Comparison of ENCODE assay signal across 8 cellular contexts in the genomic region with DNA sequence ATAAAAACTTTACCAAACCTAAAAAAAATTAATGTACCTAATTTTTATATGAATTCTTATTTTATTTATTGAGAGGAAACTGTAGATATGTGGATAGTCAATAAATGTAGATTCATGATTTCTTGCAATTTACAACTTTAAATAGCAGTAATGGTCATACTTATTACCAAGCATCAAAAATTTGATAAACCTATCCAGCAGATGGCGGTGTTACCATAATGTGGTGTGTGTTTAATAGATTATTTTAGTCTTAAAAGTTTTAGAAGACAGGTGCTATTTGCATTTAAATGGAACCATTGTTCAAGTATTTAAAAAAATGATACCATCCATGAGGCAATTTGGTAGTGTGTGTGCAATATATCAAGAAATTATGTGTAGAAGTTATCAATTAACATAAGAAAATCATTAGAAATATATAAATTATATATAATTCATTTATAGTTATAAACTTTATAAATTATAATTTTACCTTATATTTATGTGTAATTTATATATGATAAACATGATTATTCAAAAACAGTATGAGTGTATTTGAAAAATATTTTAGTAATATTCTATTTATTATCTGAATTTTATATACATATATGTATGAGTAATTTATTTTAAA.
DNase-seq lines count a peak whose midpoint lies in the region; ATAC-seq and TF ChIP-seq lines count a peak whose summit lies in the region.

No MANE protein-coding gene starts in this region.

- H2AFZ ChIP-seq in OCI-LY7 (ENCODE audit: low read length): no peak overlapping the region

- CTCF ChIA-PET in BJ (lab: Yijun Ruan, JAX): no interaction called here
- CTCF ChIA-PET in OCI-LY7 (lab: Charles Lee; ENCODE audit: unreplicated experiment): no interaction called here

- ATAC-seq in HG02981 (IDR thresholded peaks at IDR 0.05; ENCODE audit: unreplicated experiment): peak; percentile 44
- no peak for ATAC-seq in HG03025 (IDR thresholded peaks at IDR 0.05; ENCODE audit: low FRiP score, unreplicated experiment)
- no peak for ATAC-seq in GM19455 (IDR thresholded peaks at IDR 0.05; ENCODE audit: unreplicated experiment)
- ATAC-seq in HG03045 (IDR thresholded peaks at IDR 0.05; ENCODE audit: unreplicated experiment): no peak

- no peak overlapping the region for H3K4me3 ChIP-seq in BJ (ENCODE audit: low read depth, low read length)
- no peak overlapping the region for H3K4me3 ChIP-seq in OCI-LY7 (ENCODE audit: low read depth, low read length, poor library complexity, severe bottlenecking)
- no peak overlapping the region for H3K4me3 ChIP-seq in testis

- H3K27ac ChIP-seq in OCI-LY7 (ENCODE audit: low read depth, low read length, poor library complexity, severe bottlenecking): no peak overlapping the region
- H3K27ac ChIP-seq in testis: no peak overlapping the region

- DNase-seq in BJ (ENCODE audit: low read depth) (no peak), OCI-LY7 (ENCODE audit: low spot score) (peak; percentile 29), fibroblast of gingiva (ENCODE audit: low read depth) (peak; percentile 18), testis (peak; percentile 29)

- H4K20me1 ChIP-seq in OCI-LY7 (ENCODE audit: insufficient read depth, low read length): no peaks in the 10 kb centered on the region

- POLR2A ChIA-PET in BJ (lab: Charles Lee): no interaction called here
- POLR2A ChIA-PET in OCI-LY7 (lab: Charles Lee): no interaction called here

- H3K79me2 ChIP-seq in OCI-LY7 (ENCODE audit: insufficient read depth, low read depth, low read length): no peaks in the 10 kb centered on the region

- no peaks in the 10 kb centered on the region for H3K9me2 ChIP-seq in OCI-LY7 (ENCODE audit: insufficient read depth, low read length)

- no peak overlapping the region for H3K4me2 ChIP-seq in OCI-LY7 (ENCODE audit: low read length)

- no peaks in the 10 kb centered on the region for H3K36me3 ChIP-seq in BJ (ENCODE audit: control insufficient read depth, insufficient read depth, low read length)
- H3K36me3 ChIP-seq in OCI-LY7 (ENCODE audit: insufficient read depth, low read length): no peaks in the 10 kb centered on the region
- H3K36me3 ChIP-seq in testis (ENCODE audit: low read depth, missing control alignments): no peaks in the 10 kb centered on the region

- TF ChIP-seq CTCF in BJ (IDR thresholded peaks at IDR 0.05; ENCODE audit: insufficient read depth, low read depth, low read length) (0 out of 2 replicates have a peak, but pooled peaks have one; percentile 8), OCI-LY7 (conservative IDR thresholded peaks at IDR 0.05; ENCODE audit: low read length) (peak; percentile 82), testis (IDR thresholded peaks at IDR 0.05) (peak in 2 of 3 experiments; percentile 13 to 35)

- 29 to 46% methylated on average over 1 of the region's 1 CpG for WGBS in testis, 2 donors

- H3K4me1 ChIP-seq in OCI-LY7 (ENCODE audit: insufficient read depth, low read length, poor library complexity, severe bottlenecking): no peaks in the 10 kb centered on the region
- H3K4me1 ChIP-seq in testis: no peaks in the 10 kb centered on the region

- BruUV-seq in OCI-LY7 (replicated peaks; lab: Mats Ljungman, UMichigan): no TSS peak

- H3K27me3 ChIP-seq in BJ (ENCODE audit: control insufficient read depth, insufficient read depth, low read length): no peaks in the 10 kb centered on the region
- H3K27me3 ChIP-seq in testis: no peaks in the 10 kb centered on the region

- intact Hi-C loops in OCI-LY7 (cut with micrococcal nuclease; ENCODE audit: unreplicated experiment): no loop called here
- intact Hi-C loops in testis (cut with DNase I; ENCODE audit: low total_unique reads): no loop called here

- TF ChIP-seq POLR2A in testis (IDR thresholded peaks at IDR 0.05): no peak

- H3K9me3 ChIP-seq in OCI-LY7 (ENCODE audit: low read length) (no peaks in the 10 kb centered on the region), testis (no peaks in the 10 kb centered on the region)

Comparison
In these comparisons a context has a peak if more than half of its experiments do, and no peak if none do; other contexts are left out.
1. CTCF ChIP-seq: peak in every context shown above with its lines; median percentile 82 in OCI-LY7; 24 in testis; 8 in BJ.